Comparison of ENCODE assay signal across 8 cellular contexts in the genomic region with DNA sequence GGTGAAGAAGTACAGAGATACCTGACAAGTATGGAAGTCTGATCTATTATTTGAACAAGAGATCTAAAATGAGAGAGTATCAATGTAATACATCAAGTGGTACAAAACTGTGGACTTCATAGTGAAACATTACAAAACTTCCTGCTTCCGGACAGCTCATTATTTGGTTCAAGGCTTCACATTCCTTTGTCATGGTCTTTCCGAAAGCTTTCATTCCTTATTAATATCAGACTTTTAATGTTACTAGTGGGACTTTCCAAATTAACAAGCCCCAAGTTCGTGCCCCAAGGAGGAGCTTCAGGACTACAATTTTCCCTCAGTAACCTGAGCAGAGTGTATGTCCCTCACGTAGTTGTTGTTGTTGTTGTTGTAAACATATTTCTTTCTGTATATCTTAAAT. TPM values are rescaled to one million over a fixed set of nuclear protein-coding genes. Genes with fewer than 3 reads are reported as not detected.
DNase-seq lines count a peak whose midpoint lies in the region; ATAC-seq and TF ChIP-seq lines count a peak whose summit lies in the region.

No MANE protein-coding gene starts in this region.

- H3K9me3 Mint-ChIP-seq in naive B cell = peaks cover 0 to 1% (median 0%) of the 10 kb centered on the region in 7 donors

- peaks cover 55% of the 10 kb centered on the region for H3K79me2 ChIP-seq in PC-9 (ENCODE audit: low read depth)

- no peaks in the 10 kb centered on the region for H3K9me3 ChIP-seq in PC-9 (ENCODE audit: insufficient read depth, low read depth)

- peak overlapping the region; percentile 90 for H3K4me3 ChIP-seq in PC-9
- H3K4me3 ChIP-seq in dorsolateral prefrontal cortex = peak overlapping the region; percentile 56 to 99 (median 94)

- H3K27me3 ChIP-seq in PC-9 (ENCODE audit: insufficient read depth, low read depth) = no peaks in the 10 kb centered on the region
- H3K27me3 ChIP-seq in dorsolateral prefrontal cortex = no peaks in the 10 kb centered on the region

- H3K4me3 Mint-ChIP-seq in naive B cell = peak overlapping the region; percentile 88 to 98 (median 94)

- peaks cover 41% of the 10 kb centered on the region for H3K4me1 ChIP-seq in PC-9 (replicated peaks; ENCODE audit: insufficient read depth)

- peak overlapping the region; percentile 85 to 99 (median 96) for H3K27ac Mint-ChIP-seq in naive B cell

- DNase-seq in GM20000 (ENCODE audit: low spot score) = peak; percentile 16
- DNase-seq in PC-9 = peak in 1 of 2 experiments; percentile 48
- DNase-seq in dorsolateral prefrontal cortex = no peak
- no peak for DNase-seq in naive B cell
- DNase-seq in glomerular visceral epithelial cell (ENCODE audit: extremely low spot score) = no peak
- no peak for DNase-seq in COR-L47 (lab: John Stamatoyannopoulos, UW)
- no peak for DNase-seq in NCI-H1105 treated with DMSO at 0.1 percent for 48 hours (lab: John Stamatoyannopoulos, UW)

- peaks cover 15% of the 10 kb centered on the region; the same call in 1 of the 2 replicates for H3F3A ChIP-seq in PC-9 (ENCODE audit: insufficient read depth, low read depth)

- H3K4me1 Mint-ChIP-seq in naive B cell = peaks cover 38 to 56% (median 42%) of the 10 kb centered on the region in 3 donors

- H3K27ac ChIP-seq in PC-9 = peak overlapping the region; percentile 52
- peak overlapping the region in 40 of 59 donors; percentile 71 to 94 (median 86) for H3K27ac ChIP-seq in dorsolateral prefrontal cortex

- peaks cover 0 to 5% (median 3%) of the 10 kb centered on the region in 3 donors for H3K27me3 Mint-ChIP-seq in naive B cell

- 0 out of 2 replicates have a peak, but pooled peaks cover 4% of the 10 kb centered on the region for H3K36me3 ChIP-seq in PC-9 (ENCODE audit: low read depth)

- BruUV-seq in PC-9 (replicated peaks; lab: Mats Ljungman, UMichigan) = no TSS peak

- peaks cover 8% of the 10 kb centered on the region; the same call in 1 of the 2 replicates for H4K20me1 ChIP-seq in PC-9 (ENCODE audit: insufficient read depth)

- H3K4me2 ChIP-seq in PC-9 = peak overlapping the region; percentile 84

- no peaks in the 10 kb centered on the region for H3K9me2 ChIP-seq in PC-9 (ENCODE audit: insufficient read depth)

- peaks cover 0 to 7% of the 10 kb centered on the region in 2 donors for H3K36me3 Mint-ChIP-seq in naive B cell

- H2AFZ ChIP-seq in PC-9 = peak overlapping the region; percentile 87

- intact Hi-C loops in PC-9 (cut with micrococcal nuclease; ENCODE audit: unreplicated experiment) = loop anchor here (5.0 to 10.0 kb wide), 2 partner anchors 89 to 152 kb away; no protein-coding TSS in a partner anchor
- intact Hi-C loops in dorsolateral prefrontal cortex (cut with DNase I) = loop anchor here (10.0 kb wide), 3 partner anchors 172 to 1348 kb away; a partner anchor contains a TSS

- TF ChIP-seq CTCF in GM20000 (IDR thresholded peaks at IDR 0.05; ENCODE audit: extremely low read depth, missing control alignments) = no peak
- TF ChIP-seq CTCF in PC-9 (conservative IDR thresholded peaks at IDR 0.05) = no peak
- no peak for TF ChIP-seq CTCF in dorsolateral prefrontal cortex (IDR thresholded peaks at IDR 0.05 in 54 of 56, conservative IDR thresholded peaks at IDR 0.05 in 2 of 56; ENCODE audit: low read depth in 1 of 56, partially characterized antibody in 56 of 56)

- ATAC-seq in naive B cell (ENCODE audit: low read depth in 2 of 2) (no peak), GM21737 (IDR thresholded peaks at IDR 0.05; ENCODE audit: unreplicated experiment) (no peak)

- POLR2A ChIA-PET in PC-9 (lab: Charles Lee; ENCODE audit: unreplicated experiment) = interaction anchor here (0.6 to 0.7 kb wide), 2 partner anchors 154 to 944 kb away, joined by 3 to 9 read pairs; no protein-coding TSS in a partner anchor

- CTCF ChIA-PET in PC-9 (lab: Charles Lee) = no interaction called here

RNA-seq across cellular contexts. Expression of a gene that starts 1.2 kb away (rescaled TPM):
- total RNA-seq in PC-9 (2021) (8.7 and 12.1 TPM in 2 replicates), dorsolateral prefrontal cortex (10 to 100 TPM; 10.0 to 28.8 (median 19.4) TPM)
- 10 to 100 TPM; 56.6 to 81.9 (median 63.5) TPM for polyA plus RNA-seq in naive B cell (ENCODE audit: low read depth in 6 of 6)

RNA-seq across cellular contexts. Expression of a gene that starts 36.7 kb away (rescaled TPM):
- total RNA-seq in PC-9 (2021) = not detected in 2 replicates
- 1 to 10 TPM in 37 of 120 experiments, under 1 TPM in 52, not detected in 31; 0.22 to 3.0 (median 0.85) TPM for total RNA-seq in dorsolateral prefrontal cortex
- not detected for polyA plus RNA-seq in naive B cell (ENCODE audit: low read depth in 6 of 6)
